ENCODE assay signal across 9 cellular contexts in the genomic region with DNA sequence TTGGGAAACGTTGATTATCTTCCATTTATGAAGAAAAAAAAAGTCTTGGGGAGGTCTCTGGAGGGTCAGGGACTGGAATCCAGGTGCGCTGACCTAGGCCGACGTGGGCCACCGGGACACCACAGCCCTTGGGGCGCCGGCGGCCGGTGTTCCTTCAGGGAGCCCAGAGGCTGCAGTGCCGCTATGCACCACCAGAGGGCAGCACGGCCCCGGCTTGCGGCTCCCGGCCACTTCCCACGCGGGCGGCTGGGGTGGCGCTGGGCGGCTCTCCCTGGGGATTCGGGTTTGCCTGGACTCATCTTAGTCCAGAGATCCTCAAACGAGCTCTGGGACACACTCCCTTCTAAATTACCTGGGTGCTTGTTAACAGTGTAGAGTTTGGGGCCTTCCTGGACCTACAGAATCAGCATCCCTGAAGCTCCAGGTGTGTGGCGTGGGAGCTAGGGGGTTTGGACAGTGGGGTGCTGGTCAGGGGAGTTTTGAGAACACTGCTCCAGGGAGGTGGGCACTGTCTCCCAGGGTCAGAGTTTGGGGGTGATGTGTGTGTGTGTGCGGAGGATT. TPM values are rescaled to one million over a fixed set of nuclear protein-coding genes. Genes with fewer than 3 reads are reported as not detected.
DNase-seq lines count a peak whose midpoint lies in the region; ATAC-seq and TF ChIP-seq lines count a peak whose summit lies in the region.
"Had no signal": no experiment of that assay in that cellular context is flagged by ENCODE, and none has a peak within 500 bp of the region (broad histone marks: within the 10 kb centered on the region; RNA-seq: fewer than 3 reads in every experiment).

No MANE protein-coding gene starts in this region.

- intact Hi-C loops in PC-3 (cut with micrococcal nuclease), result loop anchor here (1.0 to 10.0 kb wide), 2 partner anchors 195 to 330 kb away; no protein-coding TSS in a partner anchor

- H3K27ac ChIP-seq in C4-2B (no peak overlapping the region), PC-3 (ENCODE audit: low read length) (no peak overlapping the region)

- ATAC-seq in PC-3 (peak; percentile 71), GM19023 (IDR thresholded peaks at IDR 0.05; ENCODE audit: unreplicated experiment) (no peak)

- no peaks in the 10 kb centered on the region for H3K9me3 ChIP-seq in HAP-1
- no peaks in the 10 kb centered on the region for H3K9me3 ChIP-seq in PC-3 (ENCODE audit: low read length)

- H3K9me2 ChIP-seq in PC-3 (replicated peaks; ENCODE audit: low read length), result no peaks in the 10 kb centered on the region

- no peaks in the 10 kb centered on the region for H3K36me3 ChIP-seq in HAP-1 (replicated peaks)
- H3K36me3 ChIP-seq in PC-3 (ENCODE audit: low read depth, low read length), result no peaks in the 10 kb centered on the region

- POLR2A ChIA-PET in PC-3 (lab: Charles Lee; ENCODE audit: unreplicated experiment), result no interaction called here

- peaks cover 8% of the 10 kb centered on the region for H3K27me3 Mint-ChIP-seq in neural crest cell (ENCODE audit: low read depth)

- no peaks in the 10 kb centered on the region for H3K79me2 ChIP-seq in PC-3 (ENCODE audit: low read length)

- H3K27me3 ChIP-seq in HAP-1 (ENCODE audit: low read depth) (no peaks in the 10 kb centered on the region), PC-3 (ENCODE audit: low read length) (no peaks in the 10 kb centered on the region)

- no peak overlapping the region for H3K9ac ChIP-seq in PC-3 (ENCODE audit: low read length)

- in situ Hi-C loops in HAP-1 (cut with MboI; ENCODE audit: low sequenced_read_pairs), result loop anchor here (5.0 kb wide), 1 partner anchor 332 kb away; no protein-coding TSS in a partner anchor

- H3K4me3 Mint-ChIP-seq in neural crest cell, result no peak overlapping the region

- BruUV-seq in PC-3 (replicated peaks; lab: Mats Ljungman, UMichigan), result no TSS peak

- CTCF ChIA-PET in PC-3 (lab: Charles Lee), result interaction anchor here (0.6 to 1.2 kb wide), 6 partner anchors 95 to 579 kb away, joined by 3 to 5 read pairs (median 4); no protein-coding TSS in a partner anchor

- DNase-seq in HAP-1 (ENCODE audit: low spot score in 2 of 2) (peak; percentile 27 to 91), PC-3 (peak; percentile 88), activated T-helper 1 cell treated with Interleukin-2 at 50 U/mL for 16 hours (ENCODE audit: low read depth) (peak; percentile 64), fibroblast of peridontal ligament (ENCODE audit: extremely low read depth) (peak; percentile 23), neural crest cell (ENCODE audit: low read depth, low spot score) (peak; percentile 96), superior temporal gyrus (ENCODE audit: extremely low spot score) (peak; percentile 76)

- peak; percentile 100 for TF ChIP-seq CTCF in C4-2B (conservative IDR thresholded peaks at IDR 0.05)
- peak; percentile 99 for TF ChIP-seq CTCF in PC-3 (conservative IDR thresholded peaks at IDR 0.05; ENCODE audit: low read depth, low read length)
- peak; percentile 99 for TF ChIP-seq CTCF in neural crest cell (conservative IDR thresholded peaks at IDR 0.05)

- H3K27ac Mint-ChIP-seq in neural crest cell (ENCODE audit: unreplicated experiment), result no peak overlapping the region

- no peaks in the 10 kb centered on the region for H3F3A ChIP-seq in PC-3 (ENCODE audit: low read length, unreplicated experiment)

- H4K20me1 ChIP-seq in PC-3 (ENCODE audit: low read length), result no peaks in the 10 kb centered on the region

- H3K36me3 Mint-ChIP-seq in neural crest cell (ENCODE audit: low read depth), result no peaks in the 10 kb centered on the region

- H3K4me1 ChIP-seq in HAP-1, result no peaks in the 10 kb centered on the region
- H3K4me1 ChIP-seq in PC-3 (ENCODE audit: insufficient read depth, low read length), result peaks cover 32% of the 10 kb centered on the region

- no peaks in the 10 kb centered on the region for H3K4me1 Mint-ChIP-seq in neural crest cell

- no peaks in the 10 kb centered on the region for H3K9me3 Mint-ChIP-seq in neural crest cell
- H3K9me3 Mint-ChIP-seq: IgD-negative memory B cell had no signal

- peak overlapping the region; percentile 24 for H3K4me2 ChIP-seq in PC-3 (ENCODE audit: low read length)

- H2AFZ ChIP-seq in PC-3 (ENCODE audit: low read length), result peak overlapping the region; percentile 39

- H3K4me3 ChIP-seq in HAP-1 (no peak overlapping the region), PC-3 (ENCODE audit: low read length) (no peak overlapping the region)

RNA-seq across cellular contexts. Expression of a gene that starts 23.0 kb away (rescaled TPM):
- total RNA-seq in PC-3 (2014; rRNA removed) (0.52 TPM in 1 of 2 replicates, not detected in the other), neural crest cell (not detected in 2 replicates)

Comparison
In these comparisons a context has a peak if more than half of its experiments do, and no peak if none do; other contexts are left out.
1. DNase-seq: peak in every context shown above with its lines; median percentile 96 in neural crest cell; 88 in PC-3; 76 in superior temporal gyrus; 64 in activated T-helper 1 cell treated with Interleukin-2 at 50 U/mL for 16 hours; 59 in HAP-1; 23 in fibroblast of peridontal ligament.